Comparison of ENCODE assay signal across 1 cellular context in genomic region chr3:100447067-100447466, GRCh38. TPM values are rescaled to one million over a fixed set of nuclear protein-coding genes. Genes with fewer than 3 reads are reported as not detected.
"Had no signal": no experiment of that assay in that cellular context is flagged by ENCODE, and none has a peak within 500 bp of the region (broad histone marks: within the 10 kb centered on the region; RNA-seq: fewer than 3 reads in every experiment).

No MANE protein-coding gene starts in this region.

RNA-seq across cellular contexts. Expression of gene TMEM45A, which starts 45.4 kb away (rescaled TPM):
- polyA plus RNA-seq: naive thymus-derived CD8-positive, alpha-beta T cell had no signal
